In genomic region chr7:135165862-135166261, GRCh38 we compare ENCODE assay signal across 1 cellular context.
TF ChIP-seq lines count a peak whose summit lies in the region.

No MANE protein-coding gene starts in this region.

TF ChIP-seq in liver, 16 proteins besides CTCF, POLR2A, EP300 and RAD21 (continued from another document):
- TF ChIP-seq ZBTB33 (IDR thresholded peaks at IDR 0.05): no peak
- TF ChIP-seq FOXA2 (IDR thresholded peaks at IDR 0.05): no peak
- TF ChIP-seq EGR1 (IDR thresholded peaks at IDR 0.05; ENCODE audit: low read depth in 2 of 2): no peak
- TF ChIP-seq NR2F2 (IDR thresholded peaks at IDR 0.05): no peak
- TF ChIP-seq GABPA (IDR thresholded peaks at IDR 0.05 in 1 of 2, conservative IDR thresholded peaks at IDR 0.05 in 1 of 2): no peak
- TF ChIP-seq, protein P1, sequence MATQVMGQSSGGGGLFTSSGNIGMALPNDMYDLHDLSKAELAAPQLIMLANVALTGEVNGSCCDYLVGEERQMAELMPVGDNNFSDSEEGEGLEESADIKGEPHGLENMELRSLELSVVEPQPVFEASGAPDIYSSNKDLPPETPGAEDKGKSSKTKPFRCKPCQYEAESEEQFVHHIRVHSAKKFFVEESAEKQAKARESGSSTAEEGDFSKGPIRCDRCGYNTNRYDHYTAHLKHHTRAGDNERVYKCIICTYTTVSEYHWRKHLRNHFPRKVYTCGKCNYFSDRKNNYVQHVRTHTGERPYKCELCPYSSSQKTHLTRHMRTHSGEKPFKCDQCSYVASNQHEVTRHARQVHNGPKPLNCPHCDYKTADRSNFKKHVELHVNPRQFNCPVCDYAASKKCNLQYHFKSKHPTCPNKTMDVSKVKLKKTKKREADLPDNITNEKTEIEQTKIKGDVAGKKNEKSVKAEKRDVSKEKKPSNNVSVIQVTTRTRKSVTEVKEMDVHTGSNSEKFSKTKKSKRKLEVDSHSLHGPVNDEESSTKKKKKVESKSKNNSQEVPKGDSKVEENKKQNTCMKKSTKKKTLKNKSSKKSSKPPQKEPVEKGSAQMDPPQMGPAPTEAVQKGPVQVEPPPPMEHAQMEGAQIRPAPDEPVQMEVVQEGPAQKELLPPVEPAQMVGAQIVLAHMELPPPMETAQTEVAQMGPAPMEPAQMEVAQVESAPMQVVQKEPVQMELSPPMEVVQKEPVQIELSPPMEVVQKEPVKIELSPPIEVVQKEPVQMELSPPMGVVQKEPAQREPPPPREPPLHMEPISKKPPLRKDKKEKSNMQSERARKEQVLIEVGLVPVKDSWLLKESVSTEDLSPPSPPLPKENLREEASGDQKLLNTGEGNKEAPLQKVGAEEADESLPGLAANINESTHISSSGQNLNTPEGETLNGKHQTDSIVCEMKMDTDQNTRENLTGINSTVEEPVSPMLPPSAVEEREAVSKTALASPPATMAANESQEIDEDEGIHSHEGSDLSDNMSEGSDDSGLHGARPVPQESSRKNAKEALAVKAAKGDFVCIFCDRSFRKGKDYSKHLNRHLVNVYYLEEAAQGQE (IDR thresholded peaks at IDR 0.05): no peak
- TF ChIP-seq TAF1 (conservative IDR thresholded peaks at IDR 0.05): no peak
- TF ChIP-seq, protein P2, sequence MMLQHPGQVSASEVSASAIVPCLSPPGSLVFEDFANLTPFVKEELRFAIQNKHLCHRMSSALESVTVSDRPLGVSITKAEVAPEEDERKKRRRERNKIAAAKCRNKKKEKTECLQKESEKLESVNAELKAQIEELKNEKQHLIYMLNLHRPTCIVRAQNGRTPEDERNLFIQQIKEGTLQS (IDR thresholded peaks at IDR 0.05): no peak
- no peak for TF ChIP-seq YY1 (IDR thresholded peaks at IDR 0.05)
- no peak for TF ChIP-seq FOXA1 (IDR thresholded peaks at IDR 0.05)
